In genomic region chr6:7656355-7656754, GRCh38 we compare ENCODE assay signal across 1 cellular context.
A peak's percentile ranks its signal among the peaks of the same experiment; 100 is the strongest.
TF ChIP-seq lines count a peak whose summit lies in the region.

No MANE protein-coding gene starts in this region.

TF ChIP-seq in HepG2, 621 proteins besides CTCF, POLR2A, EP300 and RAD21 (continued from another document):
- TF ChIP-seq ARID5B (CRISPR knock-in tag; IDR thresholded peaks at IDR 0.05) (0 out of 2 replicates have a peak, but pooled peaks have one; percentile 27), SMAD1 (CRISPR knock-in tag; IDR thresholded peaks at IDR 0.05; ENCODE audit: borderline replicate concordance, low read depth) (no peak), MED13 (CRISPR knock-in tag; IDR thresholded peaks at IDR 0.05) (no peak), FOXP1 (IDR thresholded peaks at IDR 0.05) (no peak), FOXP1 (CRISPR knock-in tag; IDR thresholded peaks at IDR 0.05) (peak; percentile 39; the same call in 1 of the 2 replicates), GATAD2A (CRISPR knock-in tag; IDR thresholded peaks at IDR 0.05) (peak; percentile 60), SOX6 (IDR thresholded peaks at IDR 0.05) (no peak), SOX6 (CRISPR knock-in tag; IDR thresholded peaks at IDR 0.05) (peak; percentile 67), FOXA3 (CRISPR knock-in tag; IDR thresholded peaks at IDR 0.05) (peak; percentile 42; the same call in 1 of the 2 replicates), SOX5 (CRISPR knock-in tag; IDR thresholded peaks at IDR 0.05; ENCODE audit: borderline replicate concordance) (peak; percentile 65)
TF ChIP-seq in HepG2: peak in this region for 10.
